Comparison of ENCODE assay signal across 22 cellular contexts in the genomic region with DNA sequence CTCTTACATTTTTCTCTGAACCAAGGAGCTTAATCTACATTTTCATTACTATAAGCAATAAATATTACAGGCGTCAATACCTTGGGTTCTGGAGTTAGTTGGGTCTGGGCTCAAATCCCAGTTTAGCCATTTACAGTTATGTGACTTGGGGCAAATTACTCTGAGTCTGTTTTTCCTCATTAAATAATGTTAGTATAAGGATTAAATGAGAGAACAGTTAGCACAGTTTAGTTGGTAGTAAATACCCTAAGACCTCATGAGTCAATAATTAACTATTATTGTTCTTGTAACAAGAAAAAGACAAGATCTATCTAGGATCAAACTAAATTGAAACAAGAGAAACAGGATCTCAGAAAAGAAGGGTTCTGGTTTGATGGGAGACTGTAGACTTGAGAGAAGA. TPM values are rescaled to one million over a fixed set of nuclear protein-coding genes. Genes with fewer than 3 reads are reported as not detected.
DNase-seq lines count a peak whose midpoint lies in the region; ATAC-seq and TF ChIP-seq lines count a peak whose summit lies in the region.
"Had no signal": no experiment of that assay in that cellular context is flagged by ENCODE, and none has a peak within 500 bp of the region (broad histone marks: within the 10 kb centered on the region; RNA-seq: fewer than 3 reads in every experiment).

No MANE protein-coding gene starts in this region.

- no peaks in the 10 kb centered on the region for H3K9me3 ChIP-seq in PC-9 (ENCODE audit: insufficient read depth, low read depth)
- no peaks in the 10 kb centered on the region for H3K9me3 ChIP-seq in muscle layer of duodenum (ENCODE audit: control insufficient read depth in 1 of 2, low read length in 2 of 2)
- no peaks in the 10 kb centered on the region for H3K9me3 ChIP-seq in upper lobe of right lung
- H3K9me3 ChIP-seq: esophagus muscularis mucosa had no signal

- no TSS peak for BruUV-seq in PC-9 (replicated peaks; lab: Mats Ljungman, UMichigan)

- no peaks in the 10 kb centered on the region for H4K20me1 ChIP-seq in PC-9 (ENCODE audit: insufficient read depth)

- TF ChIP-seq CTCF in PC-9 (conservative IDR thresholded peaks at IDR 0.05) (no peak), epithelial cell of esophagus (IDR thresholded peaks at IDR 0.05; ENCODE audit: insufficient read depth, low read depth, low read length, missing control alignments) (no peak), upper lobe of right lung (IDR thresholded peaks at IDR 0.05) (no peak)

- intact Hi-C loops in PC-9 (cut with micrococcal nuclease; ENCODE audit: unreplicated experiment) (loop anchor here (1.0 to 10.0 kb wide), 6 partner anchors 21 to 297 kb away; a partner anchor contains a TSS), upper lobe of right lung (cut with DNase I) (no loop called here), sciatic nerve (cut with DNase I) (no loop called here)

- H3K36me3 ChIP-seq in PC-9 (ENCODE audit: low read depth), result no peaks in the 10 kb centered on the region
- no peaks in the 10 kb centered on the region for H3K36me3 ChIP-seq in muscle layer of duodenum (ENCODE audit: control insufficient read depth in 1 of 2, insufficient read depth in 2 of 2, low read length in 2 of 2)
- no peaks in the 10 kb centered on the region for H3K36me3 ChIP-seq in upper lobe of right lung
- H3K36me3 ChIP-seq: esophagus muscularis mucosa had no signal

- peak overlapping the region; percentile 62 for H3K4me2 ChIP-seq in PC-9
- H3K4me2 ChIP-seq: KMS-11 had no signal

- CTCF ChIA-PET in PC-9 (lab: Charles Lee), result interaction anchor here (1.0 kb wide), 1 partner anchor 24 kb away, joined by 5 read pairs; no protein-coding TSS in a partner anchor

- H3K4me1 ChIP-seq in PC-9 (replicated peaks; ENCODE audit: insufficient read depth) (peaks cover 93% of the 10 kb centered on the region), muscle layer of duodenum (ENCODE audit: control insufficient read depth in 1 of 2, insufficient read depth in 2 of 2, low read length in 2 of 2) (peaks cover 9 to 14% of the 10 kb centered on the region in 2 donors), upper lobe of right lung (peaks cover 26% of the 10 kb centered on the region)

- H3F3A ChIP-seq in PC-9 (ENCODE audit: insufficient read depth, low read depth), result peaks cover 40% of the 10 kb centered on the region

- ATAC-seq in upper lobe of right lung (no peak), GM18868 (IDR thresholded peaks at IDR 0.05; ENCODE audit: unreplicated experiment) (no peak), sciatic nerve (no peak)

- POLR2A ChIA-PET in PC-9 (lab: Charles Lee; ENCODE audit: unreplicated experiment), result interaction anchor here (1.2 kb wide), 1 partner anchor 21 kb away, joined by 3 read pairs; no protein-coding TSS in a partner anchor

- H3K79me2 ChIP-seq in PC-9 (ENCODE audit: low read depth), result peaks cover 24% of the 10 kb centered on the region

- H3K27ac ChIP-seq in PC-9 (peak overlapping the region; percentile 97), muscle layer of duodenum (ENCODE audit: low read length) (peak overlapping the region; percentile 56), upper lobe of right lung (peak overlapping the region; percentile 81)
- H3K27ac ChIP-seq: dorsolateral prefrontal cortex, esophagus muscularis mucosa, KMS-11 had no signal

- H2AFZ ChIP-seq in PC-9, result no peak overlapping the region

- H3K27me3 ChIP-seq in PC-9 (ENCODE audit: insufficient read depth, low read depth) (no peaks in the 10 kb centered on the region), muscle layer of duodenum (ENCODE audit: low read depth, low read length) (no peaks in the 10 kb centered on the region), upper lobe of right lung (no peaks in the 10 kb centered on the region)

- no peaks in the 10 kb centered on the region for H3K9me2 ChIP-seq in PC-9 (ENCODE audit: insufficient read depth)

- DNase-seq in PC-9, result no peak
- DNase-seq in epithelial cell of esophagus (ENCODE audit: low read depth), result no peak
- DNase-seq in upper lobe of right lung, result no peak
- DNase-seq in NCI-H510A treated with DMSO at 0.1 percent for 48 hours (lab: John Stamatoyannopoulos, UW), result no peak
- no peak for DNase-seq in sciatic nerve (ENCODE audit: low spot score)
- DNase-seq: activated B cell treated with CpG ODN at 0.5 μM for 24 hours; activated CD4-positive, alpha-beta memory T cell treated with anti-CD3 and anti-CD28 coated beads for 36 hours; activated gamma-delta T cell treated with Interleukin-2 at 50 U/mL for 16 hours; amniotic stem cell; central memory CD4-positive, alpha-beta T cell; dorsolateral prefrontal cortex; H7; NCI-H1930; NCI-H345; retina; stimulated activated CD8-positive, alpha-beta memory T cell treated with anti-CD3 and anti-CD28 coated beads, Interleukin-4, amount 100 ng/mL, for 48 hours had no signal

- peak overlapping the region; percentile 13; the same call in 1 of the 2 replicates for H3K4me3 ChIP-seq in PC-9
- H3K4me3 ChIP-seq in epithelial cell of esophagus (ENCODE audit: low read length), result peak overlapping the region; percentile 100
- no peak overlapping the region for H3K4me3 ChIP-seq in muscle layer of duodenum (ENCODE audit: low read depth in 1 of 2, low read length in 2 of 2)
- peak overlapping the region; percentile 47 for H3K4me3 ChIP-seq in upper lobe of right lung
- H3K4me3 ChIP-seq: dorsolateral prefrontal cortex, esophagus muscularis mucosa had no signal

RNA-seq across cellular contexts. Expression of a gene that starts 4.6 kb away (rescaled TPM):
- 30.2 and 36.7 TPM in 2 replicates for total RNA-seq in PC-9 (2021)
- total RNA-seq in upper lobe of right lung, result 128 TPM
- 0.49 TPM for total RNA-seq in sciatic nerve
- total RNA-seq: activated CD4-positive, alpha-beta memory T cell treated with anti-CD3 and anti-CD28 coated beads for 36 hours had no signal

RNA-seq across cellular contexts. Expression of a gene that starts 23.1 kb away (rescaled TPM):
- total RNA-seq in PC-9 (2021) (11.2 and 12.5 TPM in 2 replicates), upper lobe of right lung (7.0 TPM), sciatic nerve (15.3 TPM)

RNA-seq across cellular contexts. Expression of a gene that starts 25.2 kb away (rescaled TPM):
- total RNA-seq in PC-9 (2021) (16.3 and 28.0 TPM in 2 replicates), upper lobe of right lung (49.9 TPM), sciatic nerve (16.7 TPM)

RNA-seq across cellular contexts. Expression of a gene that starts 57.7 kb away (rescaled TPM):
- total RNA-seq in PC-9 (2021) (not detected in 2 replicates), upper lobe of right lung (not detected), sciatic nerve (not detected)
- total RNA-seq: activated B cell treated with CpG ODN at 0.5 μM for 24 hours; activated CD4-positive, alpha-beta memory T cell treated with anti-CD3 and anti-CD28 coated beads for 36 hours; esophagus muscularis mucosa; H7; mononuclear cell; RPMI7951 had no signal

Comparison
In these comparisons a context has a peak if more than half of its experiments do, and no peak if none do; other contexts are left out.
1. H3K4me3 ChIP-seq: peak in PC-9 (single experiment), epithelial cell of esophagus (single experiment) and upper lobe of right lung (single experiment); none in muscle layer of duodenum (0 of 2).
2. RNA of a gene that starts 4.6 kb away (total RNA-seq): 128 TPM in upper lobe of right lung (single experiment) and 30.2 to 36.7 TPM in PC-9; 0.49 TPM in sciatic nerve (single experiment); every median in the first group is over 10 times any median in the second.
3. Peak in every context shown above with its lines, with median percentiles within 50 percentile points of each other: H3K27ac ChIP-seq.